ENCODE assay signal across 7 cellular contexts in genomic region chr5:56817306-56817986, GRCh38. TPM values are rescaled to one million over a fixed set of nuclear protein-coding genes. Genes with fewer than 3 reads are reported as not detected.
DNase-seq lines count a peak whose midpoint lies in the region; ATAC-seq and TF ChIP-seq lines count a peak whose summit lies in the region.

No MANE protein-coding gene starts in this region.

- H3K36me3 ChIP-seq in GM23338 (ENCODE audit: insufficient read depth) (no peaks in the 10 kb centered on the region), gastroesophageal sphincter (no peaks in the 10 kb centered on the region), smooth muscle cell (ENCODE audit: low read depth) (no peaks in the 10 kb centered on the region)

- H3K27me3 Mint-ChIP-seq in GM23338 (ENCODE audit: insufficient read depth, low read depth, poor library complexity): peaks cover 8% of the 10 kb centered on the region
- no peaks in the 10 kb centered on the region for H3K27me3 Mint-ChIP-seq in T-helper 17 cell

- DNase-seq in GM23338 (ENCODE audit: low spot score): no peak
- DNase-seq in T-helper 17 cell: no peak
- no peak for DNase-seq in smooth muscle cell (lab: John Stamatoyannopoulos, UW; ENCODE audit: unreplicated experiment)
- no peak for DNase-seq in mesenteric fat pad (ENCODE audit: low spot score)
- DNase-seq in KBM-7: no peak

- no peak for ATAC-seq in GM23338
- no peak for ATAC-seq in T-helper 17 cell
- ATAC-seq in gastroesophageal sphincter: no peak
- ATAC-seq in GM18505 (IDR thresholded peaks at IDR 0.05; ENCODE audit: unreplicated experiment): no peak

- TF ChIP-seq EP300 in gastroesophageal sphincter (IDR thresholded peaks at IDR 0.05): no peak

- H3K79me2 ChIP-seq in GM23338 (replicated peaks; ENCODE audit: insufficient read depth) (peaks cover 52% of the 10 kb centered on the region), smooth muscle cell (ENCODE audit: low read depth) (peaks cover 66% of the 10 kb centered on the region)

- no peaks in the 10 kb centered on the region for H3K9me3 Mint-ChIP-seq in GM23338

- H3K4me1 Mint-ChIP-seq in GM23338 (peaks cover 48% of the 10 kb centered on the region), T-helper 17 cell (peaks cover 37% of the 10 kb centered on the region)

- H3K4me1 ChIP-seq in GM23338 (ENCODE audit: insufficient read depth) (peaks cover 38% of the 10 kb centered on the region), gastroesophageal sphincter (peaks cover 0 to 40% (median 0%) of the 10 kb centered on the region in 3 donors), smooth muscle cell (ENCODE audit: low read depth) (peaks cover 19% of the 10 kb centered on the region)

- H3K9ac ChIP-seq in smooth muscle cell (ENCODE audit: low read depth): peak overlapping the region; percentile 76

- TF ChIP-seq CTCF in GM23338 (conservative IDR thresholded peaks at IDR 0.05; ENCODE audit: low read depth in 2 of 2) (no peak), gastroesophageal sphincter (IDR thresholded peaks at IDR 0.05) (no peak), smooth muscle cell (IDR thresholded peaks at IDR 0.05; ENCODE audit: borderline replicate concordance, insufficient read depth, poor library complexity, severe bottlenecking) (no peak)

- H3K36me3 Mint-ChIP-seq in GM23338 (ENCODE audit: low read depth) (no peaks in the 10 kb centered on the region), T-helper 17 cell (ENCODE audit: low read depth) (peaks cover 9% of the 10 kb centered on the region)

- H3K4me3 ChIP-seq in GM23338: peak overlapping the region; percentile 91
- peak overlapping the region; percentile 59 to 91 for H3K4me3 ChIP-seq in gastroesophageal sphincter
- peak overlapping the region; percentile 96 for H3K4me3 ChIP-seq in smooth muscle cell

- H3K9me2 ChIP-seq in GM23338 (ENCODE audit: insufficient read depth): no peaks in the 10 kb centered on the region

- WGBS in gastroesophageal sphincter (ENCODE audit: low coverage in 1 of 2), 2 donors: 40 to 43% methylated on average over 8 of the region's 8 CpGs
- WGBS in smooth muscle cell (ENCODE audit: low lambda C conversion rate): 18% methylated on average over 8 of the region's 8 CpGs

- TF ChIP-seq POLR2A in gastroesophageal sphincter (IDR thresholded peaks at IDR 0.05): no peak
- no peak for TF ChIP-seq POLR2A in GM18505 (IDR thresholded peaks at IDR 0.05; ENCODE audit: borderline replicate concordance, extremely low read depth, insufficient read depth, insufficient read length)

- H3K27me3 ChIP-seq in GM23338 (ENCODE audit: insufficient read depth): peaks cover 30% of the 10 kb centered on the region
- H3K27me3 ChIP-seq in gastroesophageal sphincter: no peaks in the 10 kb centered on the region
- H3K27me3 ChIP-seq in smooth muscle cell (ENCODE audit: low read depth): no peaks in the 10 kb centered on the region

- H3K27ac ChIP-seq in GM23338 (ENCODE audit: low read depth) (no peak overlapping the region), gastroesophageal sphincter (peak overlapping the region in 3 of 4 donors; percentile 93 to 94 (median 94)), smooth muscle cell (ENCODE audit: low read depth) (peak overlapping the region; percentile 53)

- H3F3A ChIP-seq in GM23338 (replicated peaks; ENCODE audit: low read depth): peaks cover 5% of the 10 kb centered on the region
- peaks cover 5% of the 10 kb centered on the region for H3F3A ChIP-seq in smooth muscle cell (ENCODE audit: low read depth)

- H3K4me2 ChIP-seq in GM23338 (peak overlapping the region; percentile 98), smooth muscle cell (peak overlapping the region; percentile 95)

- H2AFZ ChIP-seq in GM23338 (no peak overlapping the region), smooth muscle cell (ENCODE audit: low read depth) (peak overlapping the region; percentile 75)

- in situ Hi-C loops in KBM-7 (cut with MboI; ENCODE audit: low pct_unique_long_range_greater_than_20kb, low sequenced_read_pairs): no loop called here

- peak overlapping the region; percentile 77 for H3K4me3 Mint-ChIP-seq in GM23338
- peak overlapping the region; percentile 93 for H3K4me3 Mint-ChIP-seq in T-helper 17 cell

- no peaks in the 10 kb centered on the region for H3K9me3 ChIP-seq in T-helper 17 cell (ENCODE audit: control insufficient read depth, low read length, poor library complexity, severe bottlenecking)
- no peaks in the 10 kb centered on the region for H3K9me3 ChIP-seq in gastroesophageal sphincter
- no peaks in the 10 kb centered on the region for H3K9me3 ChIP-seq in smooth muscle cell (replicated peaks; ENCODE audit: low read depth)

- H4K20me1 ChIP-seq in GM23338 (replicated peaks; ENCODE audit: insufficient read depth): peaks cover 7% of the 10 kb centered on the region; the same call in 1 of the 2 replicates
- H4K20me1 ChIP-seq in smooth muscle cell (ENCODE audit: low read depth): peaks cover 50% of the 10 kb centered on the region

- H3K27ac Mint-ChIP-seq in GM23338 (no peak overlapping the region), T-helper 17 cell (peak overlapping the region; percentile 98)

TF ChIP-seq in GM23338, 12 proteins besides CTCF, POLR2A, EP300 and RAD21 (continues in another document):
- TF ChIP-seq STAT1 (IDR thresholded peaks at IDR 0.05; ENCODE audit: unreplicated experiment) (no peak), POLR2AphosphoS5 (IDR thresholded peaks at IDR 0.05; ENCODE audit: low read depth) (no peak), JUNB (IDR thresholded peaks at IDR 0.05; ENCODE audit: unreplicated experiment) (no peak), EZH2phosphoT487 (IDR thresholded peaks at IDR 0.05; ENCODE audit: unreplicated experiment) (no peak), NANOG (IDR thresholded peaks at IDR 0.05; ENCODE audit: borderline replicate concordance) (no peak)
- TF ChIP-seq, protein P1, sequence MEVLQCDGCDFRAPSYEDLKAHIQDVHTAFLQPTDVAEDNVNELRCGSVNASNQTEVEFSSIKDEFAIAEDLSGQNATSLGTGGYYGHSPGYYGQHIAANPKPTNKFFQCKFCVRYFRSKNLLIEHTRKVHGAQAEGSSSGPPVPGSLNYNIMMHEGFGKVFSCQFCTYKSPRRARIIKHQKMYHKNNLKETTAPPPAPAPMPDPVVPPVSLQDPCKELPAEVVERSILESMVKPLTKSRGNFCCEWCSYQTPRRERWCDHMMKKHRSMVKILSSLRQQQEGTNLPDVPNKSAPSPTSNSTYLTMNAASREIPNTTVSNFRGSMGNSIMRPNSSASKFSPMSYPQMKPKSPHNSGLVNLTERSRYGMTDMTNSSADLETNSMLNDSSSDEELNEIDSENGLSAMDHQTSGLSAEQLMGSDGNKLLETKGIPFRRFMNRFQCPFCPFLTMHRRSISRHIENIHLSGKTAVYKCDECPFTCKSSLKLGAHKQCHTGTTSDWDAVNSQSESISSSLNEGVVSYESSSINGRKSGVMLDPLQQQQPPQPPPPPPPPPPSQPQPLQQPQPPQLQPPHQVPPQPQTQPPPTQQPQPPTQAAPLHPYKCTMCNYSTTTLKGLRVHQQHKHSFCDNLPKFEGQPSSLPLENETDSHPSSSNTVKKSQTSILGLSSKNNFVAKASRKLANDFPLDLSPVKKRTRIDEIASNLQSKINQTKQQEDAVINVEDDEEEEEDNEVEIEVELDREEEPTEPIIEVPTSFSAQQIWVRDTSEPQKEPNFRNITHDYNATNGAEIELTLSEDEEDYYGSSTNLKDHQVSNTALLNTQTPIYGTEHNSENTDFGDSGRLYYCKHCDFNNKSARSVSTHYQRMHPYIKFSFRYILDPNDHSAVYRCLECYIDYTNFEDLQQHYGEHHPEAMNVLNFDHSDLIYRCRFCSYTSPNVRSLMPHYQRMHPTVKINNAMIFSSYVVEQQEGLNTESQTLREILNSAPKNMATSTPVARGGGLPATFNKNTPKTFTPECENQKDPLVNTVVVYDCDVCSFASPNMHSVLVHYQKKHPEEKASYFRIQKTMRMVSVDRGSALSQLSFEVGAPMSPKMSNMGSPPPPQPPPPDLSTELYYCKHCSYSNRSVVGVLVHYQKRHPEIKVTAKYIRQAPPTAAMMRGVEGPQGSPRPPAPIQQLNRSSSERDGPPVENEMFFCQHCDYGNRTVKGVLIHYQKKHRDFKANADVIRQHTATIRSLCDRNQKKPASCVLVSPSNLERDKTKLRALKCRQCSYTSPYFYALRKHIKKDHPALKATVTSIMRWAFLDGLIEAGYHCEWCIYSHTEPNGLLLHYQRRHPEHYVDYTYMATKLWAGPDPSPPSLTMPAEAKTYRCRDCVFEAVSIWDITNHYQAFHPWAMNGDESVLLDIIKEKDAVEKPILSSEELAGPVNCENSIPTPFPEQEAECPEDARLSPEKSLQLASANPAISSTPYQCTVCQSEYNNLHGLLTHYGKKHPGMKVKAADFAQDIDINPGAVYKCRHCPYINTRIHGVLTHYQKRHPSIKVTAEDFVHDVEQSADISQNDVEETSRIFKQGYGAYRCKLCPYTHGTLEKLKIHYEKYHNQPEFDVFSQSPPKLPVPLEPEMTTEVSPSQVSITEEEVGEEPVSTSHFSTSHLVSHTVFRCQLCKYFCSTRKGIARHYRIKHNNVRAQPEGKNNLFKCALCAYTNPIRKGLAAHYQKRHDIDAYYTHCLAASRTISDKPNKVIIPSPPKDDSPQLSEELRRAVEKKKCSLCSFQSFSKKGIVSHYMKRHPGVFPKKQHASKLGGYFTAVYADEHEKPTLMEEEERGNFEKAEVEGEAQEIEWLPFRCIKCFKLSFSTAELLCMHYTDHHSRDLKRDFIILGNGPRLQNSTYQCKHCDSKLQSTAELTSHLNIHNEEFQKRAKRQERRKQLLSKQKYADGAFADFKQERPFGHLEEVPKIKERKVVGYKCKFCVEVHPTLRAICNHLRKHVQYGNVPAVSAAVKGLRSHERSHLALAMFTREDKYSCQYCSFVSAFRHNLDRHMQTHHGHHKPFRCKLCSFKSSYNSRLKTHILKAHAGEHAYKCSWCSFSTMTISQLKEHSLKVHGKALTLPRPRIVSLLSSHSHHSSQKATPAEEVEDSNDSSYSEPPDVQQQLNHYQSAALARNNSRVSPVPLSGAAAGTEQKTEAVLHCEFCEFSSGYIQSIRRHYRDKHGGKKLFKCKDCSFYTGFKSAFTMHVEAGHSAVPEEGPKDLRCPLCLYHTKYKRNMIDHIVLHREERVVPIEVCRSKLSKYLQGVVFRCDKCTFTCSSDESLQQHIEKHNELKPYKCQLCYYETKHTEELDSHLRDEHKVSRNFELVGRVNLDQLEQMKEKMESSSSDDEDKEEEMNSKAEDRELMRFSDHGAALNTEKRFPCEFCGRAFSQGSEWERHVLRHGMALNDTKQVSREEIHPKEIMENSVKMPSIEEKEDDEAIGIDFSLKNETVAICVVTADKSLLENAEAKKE (CRISPR knock-in tag; IDR thresholded peaks at IDR 0.05): no peak

RNA-seq across cellular contexts. Expression of gene MAP3K1, which starts 2.1 kb away (rescaled TPM):
- total RNA-seq in GM23338 (2014; rRNA removed; shearing (Covaris generic)): 13.0 and 14.4 TPM in 2 replicates
- polyA plus RNA-seq in GM23338 (2016; fragmentation: Nextera tagmentation; extraction: Ambion mirVana) (9.5 and 9.7 TPM in 2 replicates), smooth muscle cell (5.6 and 11.2 TPM in 2 replicates)
- total RNA-seq in T-helper 17 cell (100 to 1,000 TPM in 1 of 2 donors, 10 to 100 TPM in 1; 99.2 to 120 TPM), gastroesophageal sphincter (10 to 100 TPM in 2 of 4 donors, 1 to 10 TPM in 2; 7.6 to 16.0 (median 9.7) TPM), smooth muscle cell (30.1 and 31.2 TPM in 2 replicates), mesenteric fat pad (16.5 TPM)
